Comparison of ENCODE assay signal across 8 cellular contexts in genomic region chr13:56338421-56338820, GRCh38.
"Had no signal": no experiment of that assay in that cellular context is flagged by ENCODE, and none has a peak within 500 bp of the region (broad histone marks: within the 10 kb centered on the region; RNA-seq: fewer than 3 reads in every experiment).

No MANE protein-coding gene starts in this region.

- H3K27ac ChIP-seq: GM23248 had no signal

- H3K4me3 Mint-ChIP-seq: H9, HFFc6 had no signal

- H2AFZ ChIP-seq: GM23248 had no signal

- H3K4me1 Mint-ChIP-seq: H9 had no signal

- H3K9me3 ChIP-seq: HAP-1 had no signal

- H3K27ac Mint-ChIP-seq: H9, HFFc6 had no signal

- ATAC-seq: HCT116 had no signal

- H3K4me3 ChIP-seq: GM23248, HAP-1 had no signal

- H3K4me1 ChIP-seq: HAP-1 had no signal

- H3K9ac ChIP-seq: GM23248 had no signal

- DNase-seq: GM23248, GOT3, H7, H9, HCEC 1CT, HFFc6 had no signal

- H3K36me3 ChIP-seq: HAP-1 had no signal
